Comparison of ENCODE assay signal across 1 cellular context in genomic region chr15:41493902-41494189, GRCh38.
A peak's percentile ranks its signal among the peaks of the same experiment; 100 is the strongest.
TF ChIP-seq lines count a peak whose summit lies in the region.

No MANE protein-coding gene starts in this region.

TF ChIP-seq in GM12878, 131 proteins besides CTCF, POLR2A, EP300 and RAD21:
- no peak for TF ChIP-seq RB1 (IDR thresholded peaks at IDR 0.05; ENCODE audit: borderline replicate concordance)
- no peak for TF ChIP-seq SMAD5 (IDR thresholded peaks at IDR 0.05; ENCODE audit: low read depth)
- no peak for TF ChIP-seq PAX8 (IDR thresholded peaks at IDR 0.05)
- peak; percentile 82 for TF ChIP-seq GATAD2B (conservative IDR thresholded peaks at IDR 0.05; ENCODE audit: low read depth)
- no peak for TF ChIP-seq ZNF217 (IDR thresholded peaks at IDR 0.05)
- TF ChIP-seq HDGF (IDR thresholded peaks at IDR 0.05) = no peak
- no peak for TF ChIP-seq SMARCA5 (IDR thresholded peaks at IDR 0.05)
- no peak for TF ChIP-seq SKIL (IDR thresholded peaks at IDR 0.05; ENCODE audit: low read depth, poor library complexity, severe bottlenecking)
- no peak for TF ChIP-seq PBX3 (IDR thresholded peaks at IDR 0.05; ENCODE audit: insufficient replicate concordance, low read depth, low read length)
- no peak for TF ChIP-seq EED (IDR thresholded peaks at IDR 0.05; ENCODE audit: low read depth)
- peak; percentile 72 for TF ChIP-seq IKZF1 (conservative IDR thresholded peaks at IDR 0.05)
- no peak for TF ChIP-seq JUND (IDR thresholded peaks at IDR 0.05; ENCODE audit: low read depth, low read length)
- 0 out of 2 replicates have a peak, but pooled peaks have one; percentile 3 for TF ChIP-seq YY1 (IDR thresholded peaks at IDR 0.05; ENCODE audit: low read depth, low read length)
- no peak for TF ChIP-seq MEF2B (IDR thresholded peaks at IDR 0.05; ENCODE audit: partially characterized antibody, poor library complexity, severe bottlenecking)
- TF ChIP-seq DPF2 (IDR thresholded peaks at IDR 0.05) = peak; percentile 31; the same call in 1 of the 2 replicates
- TF ChIP-seq LARP7 (IDR thresholded peaks at IDR 0.05) = peak; percentile 68
- no peak for TF ChIP-seq CREM (IDR thresholded peaks at IDR 0.05; ENCODE audit: low read depth)
- no peak for TF ChIP-seq TARDBP (IDR thresholded peaks at IDR 0.05; ENCODE audit: borderline replicate concordance)
- TF ChIP-seq NBN (IDR thresholded peaks at IDR 0.05) = no peak
- TF ChIP-seq RUNX3 (IDR thresholded peaks at IDR 0.05; ENCODE audit: low read length) = no peak
- TF ChIP-seq TCF12 (IDR thresholded peaks at IDR 0.05; ENCODE audit: low read depth, low read length) = no peak
- no peak for TF ChIP-seq CEBPZ (IDR thresholded peaks at IDR 0.05; ENCODE audit: low read depth, low read length)
- TF ChIP-seq ZNF622 (IDR thresholded peaks at IDR 0.05) = no peak
- peak in 1 of 2 experiments; percentile 2; a peak in 1 of 4 replicates for TF ChIP-seq BHLHE40 (IDR thresholded peaks at IDR 0.05; ENCODE audit: borderline replicate concordance in 1 of 2, low read depth in 2 of 2, low read length in 1 of 2)
- TF ChIP-seq ZNF24 (IDR thresholded peaks at IDR 0.05) = no peak
